1 cellular context compared by ENCODE assay signal in genomic region chr3:138694287-138695007, GRCh38.
TF ChIP-seq lines count a peak whose summit lies in the region.

No MANE protein-coding gene starts in this region.

TF ChIP-seq in GM23338, 12 proteins besides CTCF, POLR2A, EP300 and RAD21 (continued from another document):
- TF ChIP-seq, protein P1, sequence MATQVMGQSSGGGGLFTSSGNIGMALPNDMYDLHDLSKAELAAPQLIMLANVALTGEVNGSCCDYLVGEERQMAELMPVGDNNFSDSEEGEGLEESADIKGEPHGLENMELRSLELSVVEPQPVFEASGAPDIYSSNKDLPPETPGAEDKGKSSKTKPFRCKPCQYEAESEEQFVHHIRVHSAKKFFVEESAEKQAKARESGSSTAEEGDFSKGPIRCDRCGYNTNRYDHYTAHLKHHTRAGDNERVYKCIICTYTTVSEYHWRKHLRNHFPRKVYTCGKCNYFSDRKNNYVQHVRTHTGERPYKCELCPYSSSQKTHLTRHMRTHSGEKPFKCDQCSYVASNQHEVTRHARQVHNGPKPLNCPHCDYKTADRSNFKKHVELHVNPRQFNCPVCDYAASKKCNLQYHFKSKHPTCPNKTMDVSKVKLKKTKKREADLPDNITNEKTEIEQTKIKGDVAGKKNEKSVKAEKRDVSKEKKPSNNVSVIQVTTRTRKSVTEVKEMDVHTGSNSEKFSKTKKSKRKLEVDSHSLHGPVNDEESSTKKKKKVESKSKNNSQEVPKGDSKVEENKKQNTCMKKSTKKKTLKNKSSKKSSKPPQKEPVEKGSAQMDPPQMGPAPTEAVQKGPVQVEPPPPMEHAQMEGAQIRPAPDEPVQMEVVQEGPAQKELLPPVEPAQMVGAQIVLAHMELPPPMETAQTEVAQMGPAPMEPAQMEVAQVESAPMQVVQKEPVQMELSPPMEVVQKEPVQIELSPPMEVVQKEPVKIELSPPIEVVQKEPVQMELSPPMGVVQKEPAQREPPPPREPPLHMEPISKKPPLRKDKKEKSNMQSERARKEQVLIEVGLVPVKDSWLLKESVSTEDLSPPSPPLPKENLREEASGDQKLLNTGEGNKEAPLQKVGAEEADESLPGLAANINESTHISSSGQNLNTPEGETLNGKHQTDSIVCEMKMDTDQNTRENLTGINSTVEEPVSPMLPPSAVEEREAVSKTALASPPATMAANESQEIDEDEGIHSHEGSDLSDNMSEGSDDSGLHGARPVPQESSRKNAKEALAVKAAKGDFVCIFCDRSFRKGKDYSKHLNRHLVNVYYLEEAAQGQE (IDR thresholded peaks at IDR 0.05; ENCODE audit: unreplicated experiment): no peak
- TF ChIP-seq, protein P2, sequence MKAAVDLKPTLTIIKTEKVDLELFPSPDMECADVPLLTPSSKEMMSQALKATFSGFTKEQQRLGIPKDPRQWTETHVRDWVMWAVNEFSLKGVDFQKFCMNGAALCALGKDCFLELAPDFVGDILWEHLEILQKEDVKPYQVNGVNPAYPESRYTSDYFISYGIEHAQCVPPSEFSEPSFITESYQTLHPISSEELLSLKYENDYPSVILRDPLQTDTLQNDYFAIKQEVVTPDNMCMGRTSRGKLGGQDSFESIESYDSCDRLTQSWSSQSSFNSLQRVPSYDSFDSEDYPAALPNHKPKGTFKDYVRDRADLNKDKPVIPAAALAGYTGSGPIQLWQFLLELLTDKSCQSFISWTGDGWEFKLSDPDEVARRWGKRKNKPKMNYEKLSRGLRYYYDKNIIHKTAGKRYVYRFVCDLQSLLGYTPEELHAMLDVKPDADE (IDR thresholded peaks at IDR 0.05): no peak
- no peak for TF ChIP-seq ZNF114 (CRISPR knock-in tag; IDR thresholded peaks at IDR 0.05)
- TF ChIP-seq ZNF331 (CRISPR knock-in tag; IDR thresholded peaks at IDR 0.05; ENCODE audit: low read depth): no peak
- no peak for TF ChIP-seq POLR2AphosphoS5 (IDR thresholded peaks at IDR 0.05; ENCODE audit: low read depth)
- TF ChIP-seq STAT1 (IDR thresholded peaks at IDR 0.05; ENCODE audit: unreplicated experiment): no peak
- no peak for TF ChIP-seq NANOG (IDR thresholded peaks at IDR 0.05; ENCODE audit: borderline replicate concordance)
- no peak for TF ChIP-seq CREB1 (CRISPR knock-in tag; IDR thresholded peaks at IDR 0.05; ENCODE audit: low read depth)
- no peak for TF ChIP-seq EZH2 (IDR thresholded peaks at IDR 0.05; ENCODE audit: low read depth, unreplicated experiment)
- TF ChIP-seq, protein P3, sequence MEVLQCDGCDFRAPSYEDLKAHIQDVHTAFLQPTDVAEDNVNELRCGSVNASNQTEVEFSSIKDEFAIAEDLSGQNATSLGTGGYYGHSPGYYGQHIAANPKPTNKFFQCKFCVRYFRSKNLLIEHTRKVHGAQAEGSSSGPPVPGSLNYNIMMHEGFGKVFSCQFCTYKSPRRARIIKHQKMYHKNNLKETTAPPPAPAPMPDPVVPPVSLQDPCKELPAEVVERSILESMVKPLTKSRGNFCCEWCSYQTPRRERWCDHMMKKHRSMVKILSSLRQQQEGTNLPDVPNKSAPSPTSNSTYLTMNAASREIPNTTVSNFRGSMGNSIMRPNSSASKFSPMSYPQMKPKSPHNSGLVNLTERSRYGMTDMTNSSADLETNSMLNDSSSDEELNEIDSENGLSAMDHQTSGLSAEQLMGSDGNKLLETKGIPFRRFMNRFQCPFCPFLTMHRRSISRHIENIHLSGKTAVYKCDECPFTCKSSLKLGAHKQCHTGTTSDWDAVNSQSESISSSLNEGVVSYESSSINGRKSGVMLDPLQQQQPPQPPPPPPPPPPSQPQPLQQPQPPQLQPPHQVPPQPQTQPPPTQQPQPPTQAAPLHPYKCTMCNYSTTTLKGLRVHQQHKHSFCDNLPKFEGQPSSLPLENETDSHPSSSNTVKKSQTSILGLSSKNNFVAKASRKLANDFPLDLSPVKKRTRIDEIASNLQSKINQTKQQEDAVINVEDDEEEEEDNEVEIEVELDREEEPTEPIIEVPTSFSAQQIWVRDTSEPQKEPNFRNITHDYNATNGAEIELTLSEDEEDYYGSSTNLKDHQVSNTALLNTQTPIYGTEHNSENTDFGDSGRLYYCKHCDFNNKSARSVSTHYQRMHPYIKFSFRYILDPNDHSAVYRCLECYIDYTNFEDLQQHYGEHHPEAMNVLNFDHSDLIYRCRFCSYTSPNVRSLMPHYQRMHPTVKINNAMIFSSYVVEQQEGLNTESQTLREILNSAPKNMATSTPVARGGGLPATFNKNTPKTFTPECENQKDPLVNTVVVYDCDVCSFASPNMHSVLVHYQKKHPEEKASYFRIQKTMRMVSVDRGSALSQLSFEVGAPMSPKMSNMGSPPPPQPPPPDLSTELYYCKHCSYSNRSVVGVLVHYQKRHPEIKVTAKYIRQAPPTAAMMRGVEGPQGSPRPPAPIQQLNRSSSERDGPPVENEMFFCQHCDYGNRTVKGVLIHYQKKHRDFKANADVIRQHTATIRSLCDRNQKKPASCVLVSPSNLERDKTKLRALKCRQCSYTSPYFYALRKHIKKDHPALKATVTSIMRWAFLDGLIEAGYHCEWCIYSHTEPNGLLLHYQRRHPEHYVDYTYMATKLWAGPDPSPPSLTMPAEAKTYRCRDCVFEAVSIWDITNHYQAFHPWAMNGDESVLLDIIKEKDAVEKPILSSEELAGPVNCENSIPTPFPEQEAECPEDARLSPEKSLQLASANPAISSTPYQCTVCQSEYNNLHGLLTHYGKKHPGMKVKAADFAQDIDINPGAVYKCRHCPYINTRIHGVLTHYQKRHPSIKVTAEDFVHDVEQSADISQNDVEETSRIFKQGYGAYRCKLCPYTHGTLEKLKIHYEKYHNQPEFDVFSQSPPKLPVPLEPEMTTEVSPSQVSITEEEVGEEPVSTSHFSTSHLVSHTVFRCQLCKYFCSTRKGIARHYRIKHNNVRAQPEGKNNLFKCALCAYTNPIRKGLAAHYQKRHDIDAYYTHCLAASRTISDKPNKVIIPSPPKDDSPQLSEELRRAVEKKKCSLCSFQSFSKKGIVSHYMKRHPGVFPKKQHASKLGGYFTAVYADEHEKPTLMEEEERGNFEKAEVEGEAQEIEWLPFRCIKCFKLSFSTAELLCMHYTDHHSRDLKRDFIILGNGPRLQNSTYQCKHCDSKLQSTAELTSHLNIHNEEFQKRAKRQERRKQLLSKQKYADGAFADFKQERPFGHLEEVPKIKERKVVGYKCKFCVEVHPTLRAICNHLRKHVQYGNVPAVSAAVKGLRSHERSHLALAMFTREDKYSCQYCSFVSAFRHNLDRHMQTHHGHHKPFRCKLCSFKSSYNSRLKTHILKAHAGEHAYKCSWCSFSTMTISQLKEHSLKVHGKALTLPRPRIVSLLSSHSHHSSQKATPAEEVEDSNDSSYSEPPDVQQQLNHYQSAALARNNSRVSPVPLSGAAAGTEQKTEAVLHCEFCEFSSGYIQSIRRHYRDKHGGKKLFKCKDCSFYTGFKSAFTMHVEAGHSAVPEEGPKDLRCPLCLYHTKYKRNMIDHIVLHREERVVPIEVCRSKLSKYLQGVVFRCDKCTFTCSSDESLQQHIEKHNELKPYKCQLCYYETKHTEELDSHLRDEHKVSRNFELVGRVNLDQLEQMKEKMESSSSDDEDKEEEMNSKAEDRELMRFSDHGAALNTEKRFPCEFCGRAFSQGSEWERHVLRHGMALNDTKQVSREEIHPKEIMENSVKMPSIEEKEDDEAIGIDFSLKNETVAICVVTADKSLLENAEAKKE (CRISPR knock-in tag; IDR thresholded peaks at IDR 0.05): no peak
